ENCODE assay signal across 9 cellular contexts in genomic region chr12:47704719-47705118, GRCh38. TPM values are rescaled to one million over a fixed set of nuclear protein-coding genes. Genes with fewer than 3 reads are reported as not detected.
DNase-seq lines count a peak whose midpoint lies in the region; ATAC-seq, FAIRE-seq and TF ChIP-seq lines count a peak whose summit lies in the region.
"Had no signal": no experiment of that assay in that cellular context is flagged by ENCODE, and none has a peak within 500 bp of the region (broad histone marks: within the 10 kb centered on the region; RNA-seq: fewer than 3 reads in every experiment).

No MANE protein-coding gene starts in this region.

- FAIRE-seq in kidney (lab: Jason Lieb, UNC): no peak

- peak overlapping the region in 1 of 2 donors; percentile 92 for H3K9ac ChIP-seq in kidney (ENCODE audit: low read length in 2 of 2)

- intact Hi-C loops in left cardiac atrium (cut with DNase I): no loop called here
- intact Hi-C loops in kidney (cut with DNase I): no loop called here

- H3K27me3 ChIP-seq in cardiac muscle cell: no peaks in the 10 kb centered on the region
- H3K27me3 ChIP-seq in thoracic aorta (replicated peaks; ENCODE audit: insufficient read depth): no peaks in the 10 kb centered on the region

- H3K4me3 Mint-ChIP-seq in activated naive CD8-positive, alpha-beta T cell: peak overlapping the region; percentile 96

- peak overlapping the region; percentile 83 for H3K27ac Mint-ChIP-seq in activated naive CD8-positive, alpha-beta T cell

- DNase-seq in cardiac muscle cell (ENCODE audit: low read depth in 1 of 2, low spot score in 1 of 2) (no peak), left cardiac atrium (no peak), kidney (no peak), thoracic aorta (ENCODE audit: low spot score) (no peak), G401 (ENCODE audit: low spot score) (no peak), GM13977 (ENCODE audit: low spot score) (no peak)
- DNase-seq: DMS153 had no signal

- ATAC-seq in left cardiac atrium (no peak), thoracic aorta (ENCODE audit: insufficient number of reproducible peaks, low FRiP score, low read depth) (no peak), GM18867 (IDR thresholded peaks at IDR 0.05; ENCODE audit: unreplicated experiment) (no peak)

- in situ Hi-C loops in G401 (cut with HindIII; ENCODE audit: low sequenced_read_pairs) (no loop called here), GM13977 (cut with MboI; ENCODE audit: low pct_unique_long_range_greater_than_20kb, low sequenced_read_pairs, unreplicated experiment) (no loop called here)

- H3K27ac ChIP-seq in cardiac muscle cell (no peak overlapping the region), kidney (ENCODE audit: low read depth in 2 of 2, low read length in 2 of 2) (no peak overlapping the region), thoracic aorta (no peak overlapping the region)

- peaks cover 60% of the 10 kb centered on the region for H3K4me1 Mint-ChIP-seq in activated naive CD8-positive, alpha-beta T cell (ENCODE audit: low read depth)

- peaks cover 9% of the 10 kb centered on the region for H3K4me1 ChIP-seq in cardiac muscle cell (ENCODE audit: low read depth)
- no peaks in the 10 kb centered on the region for H3K4me1 ChIP-seq in kidney (ENCODE audit: control insufficient read depth in 1 of 2, insufficient read depth in 1 of 2, low read depth in 1 of 2, low read length in 2 of 2)
- peaks cover 4 to 25% of the 10 kb centered on the region in 2 donors for H3K4me1 ChIP-seq in thoracic aorta (ENCODE audit: control insufficient read depth in 1 of 2, low read depth in 2 of 2)

- peaks cover 8% of the 10 kb centered on the region for H3K36me3 ChIP-seq in cardiac muscle cell
- H3K36me3 ChIP-seq in kidney (ENCODE audit: control insufficient read depth in 1 of 2, insufficient read depth in 2 of 2, low read length in 2 of 2): peaks cover 0 to 4% of the 10 kb centered on the region in 2 donors
- peaks cover 4% of the 10 kb centered on the region for H3K36me3 ChIP-seq in thoracic aorta

- H3K4me3 ChIP-seq in cardiac muscle cell (peak overlapping the region; percentile 82), kidney (ENCODE audit: low read length in 2 of 2) (peak overlapping the region; percentile 81 to 94), thoracic aorta (peak overlapping the region; percentile 87)

- no peaks in the 10 kb centered on the region for H3K27me3 Mint-ChIP-seq in activated naive CD8-positive, alpha-beta T cell

- no peaks in the 10 kb centered on the region for H3K9me3 ChIP-seq in cardiac muscle cell (ENCODE audit: low read depth)
- no peaks in the 10 kb centered on the region for H3K9me3 ChIP-seq in kidney (ENCODE audit: control insufficient read depth in 1 of 2, low read length in 2 of 2)
- H3K9me3 ChIP-seq in thoracic aorta: no peaks in the 10 kb centered on the region

- H3K9me3 Mint-ChIP-seq in activated naive CD8-positive, alpha-beta T cell (ENCODE audit: low read depth): no peaks in the 10 kb centered on the region

- peaks cover 10% of the 10 kb centered on the region for H3K36me3 Mint-ChIP-seq in activated naive CD8-positive, alpha-beta T cell

- no peak for TF ChIP-seq CTCF in cardiac muscle cell (IDR thresholded peaks at IDR 0.05; ENCODE audit: low read depth, low read length)
- no peak for TF ChIP-seq CTCF in kidney (IDR thresholded peaks at IDR 0.05; ENCODE audit: borderline replicate concordance, extremely low read depth, insufficient read depth)
- no peak for TF ChIP-seq CTCF in thoracic aorta (IDR thresholded peaks at IDR 0.05)
- TF ChIP-seq CTCF in GM13977 (IDR thresholded peaks at IDR 0.05; ENCODE audit: extremely low read depth, insufficient read depth, missing control alignments): no peak

RNA-seq across cellular contexts. Expression of gene RPAP3, which starts 1.1 kb away (rescaled TPM):
- total RNA-seq in cardiac muscle cell: 13.9 and 24.9 TPM in 2 replicates
- polyA plus RNA-seq in cardiac muscle cell: 44.3 and 60.8 TPM in 2 replicates
- total RNA-seq in left cardiac atrium: 10 to 100 TPM; 22.7 to 22.8 TPM
- total RNA-seq in kidney: 20.6 TPM
- 15.6 TPM for polyA plus RNA-seq in kidney (ENCODE audit: insufficient read depth, low read depth, low replicate concordance)
- 10 to 100 TPM in 1 of 2 donors, 1 to 10 TPM in 1; 8.1 to 16.8 TPM for total RNA-seq in thoracic aorta
- 22.8 and 44.4 TPM in 2 replicates for total RNA-seq in G401 (2014; rRNA removed; shearing (Covaris generic))

RNA-seq across cellular contexts. Expression of gene ENDOU, which starts 20.6 kb away (rescaled TPM):
- total RNA-seq in cardiac muscle cell (0.24 and 0.53 TPM in 2 replicates), left cardiac atrium (under 1 TPM; 0.62 to 0.68 TPM), kidney (0.91 TPM), thoracic aorta (under 1 TPM in 1 of 2 donors, not detected in 1; 0.49 TPM)
- polyA plus RNA-seq in cardiac muscle cell (0.95 and 1.3 TPM in 2 replicates), kidney (ENCODE audit: insufficient read depth, low read depth, low replicate concordance) (0.28 TPM)
- 1.9 TPM in 1 of 2 replicates, not detected in the other for total RNA-seq in G401 (2014; rRNA removed; shearing (Covaris generic))

RNA-seq across cellular contexts. Expression of gene RAPGEF3, which starts 54.0 kb away (rescaled TPM):
- total RNA-seq in cardiac muscle cell (3.8 and 8.8 TPM in 2 replicates), left cardiac atrium (10 to 100 TPM; 27.3 to 35.9 TPM), kidney (179 TPM), thoracic aorta (10 to 100 TPM; 40.9 to 77.4 TPM)
- polyA plus RNA-seq in cardiac muscle cell (3.3 and 5.5 TPM in 2 replicates), kidney (ENCODE audit: insufficient read depth, low read depth, low replicate concordance) (84.3 TPM)
- 6.1 and 9.0 TPM in 2 replicates for total RNA-seq in G401 (2014; rRNA removed; shearing (Covaris generic))
